Comparison of ENCODE assay signal across 20 cellular contexts in the genomic region with DNA sequence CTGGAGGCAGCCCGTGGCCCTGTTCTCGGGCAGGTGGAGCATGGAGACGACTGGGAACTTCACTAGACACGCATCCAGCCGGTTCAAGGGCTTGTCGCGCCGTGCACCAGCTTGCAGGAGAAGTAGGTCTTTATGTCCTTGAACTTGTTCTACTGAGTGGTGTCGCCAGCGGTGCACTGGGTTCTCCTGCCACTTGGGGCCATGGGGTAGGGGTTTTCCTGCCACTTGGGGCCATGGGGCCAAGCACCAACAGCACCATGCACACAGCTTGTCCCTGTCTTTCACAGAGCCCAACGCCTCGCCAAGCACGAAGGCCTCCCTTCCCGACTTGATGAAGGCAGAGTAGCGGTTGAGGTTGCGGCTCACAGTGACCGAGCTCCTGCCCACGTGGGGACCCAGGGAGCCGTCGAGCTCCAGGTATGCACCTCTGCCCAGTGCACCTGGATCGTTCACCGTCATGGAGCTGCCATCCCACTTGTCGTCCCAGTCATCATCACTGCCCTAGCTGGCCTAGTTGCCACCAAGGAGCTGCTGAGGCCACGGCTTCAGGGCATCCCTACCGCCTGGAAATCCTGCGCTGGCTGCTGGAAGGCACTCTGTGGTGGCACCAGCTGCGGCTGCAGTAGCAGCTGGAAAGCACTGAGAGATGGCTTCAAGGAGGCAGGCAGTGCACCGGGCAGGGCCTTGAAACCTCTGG. TPM values are rescaled to one million over a fixed set of nuclear protein-coding genes. Genes with fewer than 3 reads are reported as not detected.
DNase-seq lines count a peak whose midpoint lies in the region; ATAC-seq, FAIRE-seq and TF ChIP-seq lines count a peak whose summit lies in the region.
"Had no signal": no experiment of that assay in that cellular context is flagged by ENCODE, and none has a peak within 500 bp of the region (broad histone marks: within the 10 kb centered on the region; RNA-seq: fewer than 3 reads in every experiment).

No MANE protein-coding gene starts in this region.

- in situ Hi-C loops in GM13976 (cut with MboI; ENCODE audit: low sequenced_read_pairs, unreplicated experiment): loop anchor here (25.0 kb wide), 2 partner anchors 352 to 398 kb away; a partner anchor contains a TSS

- H3K18ac ChIP-seq in trophoblast cell (ENCODE audit: low read length): no peak overlapping the region

- no peak overlapping the region for H3K14ac ChIP-seq in trophoblast cell (ENCODE audit: low read length)

- FAIRE-seq in kidney (lab: Jason Lieb, UNC): no peak
- FAIRE-seq: A549, D721Med, G401.6, H54 had no signal

- H4K8ac ChIP-seq in trophoblast cell (ENCODE audit: low read depth, low read length): no peak overlapping the region

- no peak overlapping the region for H2AK5ac ChIP-seq in trophoblast cell (ENCODE audit: low read length)

- no peaks in the 10 kb centered on the region for H3K36me3 ChIP-seq in kidney (ENCODE audit: control insufficient read depth in 1 of 2, insufficient read depth in 2 of 2, low read length in 2 of 2)
- H3K36me3 ChIP-seq in trophoblast cell (ENCODE audit: control insufficient read depth in 1 of 2, insufficient read depth in 2 of 2, low read length in 2 of 2): no peaks in the 10 kb centered on the region
- H3K36me3 ChIP-seq: BE2C had no signal

- H2AFZ ChIP-seq in trophoblast cell (ENCODE audit: insufficient read depth, low read length, poor library complexity): no peak overlapping the region
- H2AFZ ChIP-seq: GM23248 had no signal

- H3K79me1 ChIP-seq in trophoblast cell (ENCODE audit: low read length): peaks cover 2% of the 10 kb centered on the region

- no peak overlapping the region for H2BK12ac ChIP-seq in trophoblast cell (ENCODE audit: low read length)

- H3K9me3 ChIP-seq in kidney (ENCODE audit: control insufficient read depth in 1 of 2, low read length in 2 of 2) (no peaks in the 10 kb centered on the region), trophoblast cell (ENCODE audit: insufficient read depth, low read depth, low read length) (peaks cover 66% of the 10 kb centered on the region)
- H3K9me3 ChIP-seq: A549, BE2C had no signal

- TF ChIP-seq CTCF in GM13976 (IDR thresholded peaks at IDR 0.05; ENCODE audit: borderline replicate concordance, control extremely low read depth, extremely low read depth, insufficient read depth, missing control alignments): no peak
- TF ChIP-seq CTCF in kidney (IDR thresholded peaks at IDR 0.05; ENCODE audit: borderline replicate concordance, extremely low read depth, insufficient read depth): no peak

- no peak overlapping the region for H2BK5ac ChIP-seq in trophoblast cell (ENCODE audit: low read depth, low read length, poor library complexity)

- no peak overlapping the region for H3K4ac ChIP-seq in trophoblast cell (ENCODE audit: low read depth, low read length)

- H3K4me3 ChIP-seq in kidney (ENCODE audit: low read length in 2 of 2) (no peak overlapping the region), trophoblast cell (ENCODE audit: low read depth, low read length) (no peak overlapping the region)
- H3K4me3 ChIP-seq: A549, GM23248 had no signal

- no peak overlapping the region for H2BK120ac ChIP-seq in trophoblast cell (ENCODE audit: insufficient read depth, low read length, poor library complexity)

- no peak overlapping the region for H3K23ac ChIP-seq in trophoblast cell (ENCODE audit: low read length)

- ATAC-seq in GM21360 (IDR thresholded peaks at IDR 0.05; ENCODE audit: unreplicated experiment): no peak
- ATAC-seq: A549, HCT116 had no signal

- H3K27me3 ChIP-seq in trophoblast cell (ENCODE audit: insufficient read depth, low read length): no peaks in the 10 kb centered on the region
- H3K27me3 ChIP-seq: BE2C had no signal

- DNase-seq in GM03348 (ENCODE audit: low spot score): peak; percentile 2
- DNase-seq in GM13976 (ENCODE audit: low spot score): peak; percentile 32
- DNase-seq in kidney: peak; percentile 67
- DNase-seq in posterior vena cava (ENCODE audit: low spot score): peak; percentile 68
- no peak for DNase-seq in NOMO-1 treated with DMSO at 0.1 percent for 48 hours (lab: John Stamatoyannopoulos, UW; ENCODE audit: unreplicated experiment)
- DNase-seq in trophoblast cell: no peak
- DNase-seq: BE2C; CD4-positive, alpha-beta memory T cell; DMS153; DMS79 treated with DMSO at 0.1 percent for 48 hours; EL; GM23248 had no signal

- no peaks in the 10 kb centered on the region for H3K4me1 ChIP-seq in kidney (ENCODE audit: control insufficient read depth in 1 of 2, insufficient read depth in 1 of 2, low read depth in 1 of 2, low read length in 2 of 2)
- H3K4me1 ChIP-seq in trophoblast cell (ENCODE audit: control insufficient read depth in 1 of 2, insufficient read depth in 2 of 2, low read length in 2 of 2): no peaks in the 10 kb centered on the region
- H3K4me1 ChIP-seq: BE2C had no signal

- H4K91ac ChIP-seq in trophoblast cell (ENCODE audit: low read depth, low read length): no peak overlapping the region

- H4K12ac ChIP-seq in trophoblast cell (ENCODE audit: low read depth, low read length): no peak overlapping the region

- no peak overlapping the region for H3K4me2 ChIP-seq in trophoblast cell (ENCODE audit: low read length)
- H3K4me2 ChIP-seq: A549 had no signal

- H3K79me2 ChIP-seq in trophoblast cell (ENCODE audit: control insufficient read depth, insufficient read depth, low read length, poor library complexity): no peaks in the 10 kb centered on the region

- H3K9ac ChIP-seq in kidney (ENCODE audit: low read length in 2 of 2) (no peak overlapping the region), trophoblast cell (ENCODE audit: low read length) (no peak overlapping the region)
- H3K9ac ChIP-seq: GM23248 had no signal

- intact Hi-C loops in kidney (cut with DNase I): no loop called here
- intact Hi-C loops in posterior vena cava (cut with DNase I): loop anchor here (5.0 kb wide), 2 partner anchors 77 to 663 kb away; a partner anchor contains a TSS

- no CpG with 5 or more reads among the region's 28 CpGs for WGBS in trophoblast cell (ENCODE audit: extremely low coverage, insufficient coverage, insufficient read length)

- no peak overlapping the region for H3K27ac ChIP-seq in kidney (ENCODE audit: low read depth in 2 of 2, low read length in 2 of 2)
- no peak overlapping the region for H3K27ac ChIP-seq in trophoblast cell (ENCODE audit: low read depth, low read length)
- H3K27ac ChIP-seq: A549, C4-2B, GM23248, HL-60 had no signal

RNA-seq across cellular contexts. Expression of a gene that starts 40.5 kb away (rescaled TPM):
- total RNA-seq in kidney (273 TPM), posterior vena cava (1,000 to 10,000 TPM; 1,050 to 1,475 TPM)
- polyA plus RNA-seq in kidney (ENCODE audit: insufficient read depth, low read depth, low replicate concordance): 132 TPM
- 859 and 864 TPM in 2 replicates for polyA plus RNA-seq in trophoblast cell (2013)

Comparison
In these comparisons a context has a peak if more than half of its experiments do, and no peak if none do; other contexts are left out.
1. DNase-seq: peak in GM03348 (single experiment), GM13976 (single experiment), kidney (single experiment) and posterior vena cava (single experiment); none in NOMO-1 treated with DMSO at 0.1 percent for 48 hours (single experiment) and trophoblast cell (0 of 2).